In genomic region chr14:105182296-105183020, GRCh38 we compare ENCODE assay signal across 15 cellular contexts. TPM values are rescaled to one million over a fixed set of nuclear protein-coding genes. Genes with fewer than 3 reads are reported as not detected.
A peak's percentile ranks its signal among the peaks of the same experiment; 100 is the strongest.
DNase-seq lines count a peak whose midpoint lies in the region; ATAC-seq and TF ChIP-seq lines count a peak whose summit lies in the region.
"Had no signal": no experiment of that assay in that cellular context is flagged by ENCODE, and none has a peak within 500 bp of the region (broad histone marks: within the 10 kb centered on the region; RNA-seq: fewer than 3 reads in every experiment).

No MANE protein-coding gene starts in this region.

- H3K27me3 Mint-ChIP-seq in MCF 10A (ENCODE audit: insufficient read depth, unreplicated experiment) (peaks cover 22% of the 10 kb centered on the region), activated B cell treated with CpG ODN at 0.5 μM for 24 hours (peaks cover 5% of the 10 kb centered on the region), immature natural killer cell (ENCODE audit: low read depth in 3 of 3) (peaks cover 2 to 3% (median 2%) of the 10 kb centered on the region in 3 donors)
- H3K27me3 Mint-ChIP-seq in stimulated activated naive CD8-positive, alpha-beta T cell treated with anti-CD3 and anti-CD28 coated beads, Interleukin-15, amount 100 ng/mL, for 72 hours = peaks cover 33% of the 10 kb centered on the region

- TF ChIP-seq CTCF in MCF 10A (IDR thresholded peaks at IDR 0.05; ENCODE audit: unreplicated experiment) (no peak), mammary epithelial cell (conservative IDR thresholded peaks at IDR 0.05 in 1 of 2, IDR thresholded peaks at IDR 0.05 in 1 of 2; ENCODE audit: extremely low read depth in 1 of 2, insufficient read depth in 1 of 2, low read depth in 1 of 2, low read length in 2 of 2) (no peak), activated B cell treated with CpG ODN at 0.5 μM for 24 hours (IDR thresholded peaks at IDR 0.05) (no peak), testis (IDR thresholded peaks at IDR 0.05) (no peak)

- H4K20me1 ChIP-seq in mammary epithelial cell (ENCODE audit: insufficient read depth, low read length) = no peaks in the 10 kb centered on the region

- DNase-seq in MCF 10A (ENCODE audit: unreplicated experiment) (no peak), mammary epithelial cell (no peak), activated B cell treated with CpG ODN at 0.5 μM for 24 hours (no peak), immature natural killer cell (no peak), KBM-7 (no peak), testis (no peak)
- no peak for DNase-seq in stimulated activated naive CD8-positive, alpha-beta T cell treated with anti-CD3 and anti-CD28 coated beads, Interleukin-15, amount 100 ng/mL, for 72 hours
- DNase-seq: DND-41; NCI-H1417 treated with DMSO at 0.1 percent for 48 hours; NCI-H446; stimulated activated CD4-positive, alpha-beta T cell treated with anti-CD3 and anti-CD28 coated beads, Interleukin-1b, Interleukin-23, amount 100 ng/mL, for 48 hours; uterus had no signal

- H3K4me3 ChIP-seq in mammary epithelial cell (replicated peaks in 1 of 3; ENCODE audit: insufficient read depth in 1 of 3, low read depth in 2 of 3, low read length in 3 of 3) (no peak overlapping the region), testis (no peak overlapping the region)
- H3K4me3 ChIP-seq: uterus had no signal

- H3K27ac Mint-ChIP-seq in MCF 10A (ENCODE audit: low read depth, unreplicated experiment) (no peak overlapping the region), activated B cell treated with CpG ODN at 0.5 μM for 24 hours (no peak overlapping the region), immature natural killer cell (peak overlapping the region in 2 of 6 donors; percentile 20 to 59)
- no peak overlapping the region for H3K27ac Mint-ChIP-seq in stimulated activated naive CD8-positive, alpha-beta T cell treated with anti-CD3 and anti-CD28 coated beads, Interleukin-15, amount 100 ng/mL, for 72 hours

- H2AFZ ChIP-seq in mammary epithelial cell (ENCODE audit: low read depth, low read length) = no peak overlapping the region

- peaks cover 3% of the 10 kb centered on the region for H3K4me1 ChIP-seq in mammary epithelial cell (ENCODE audit: insufficient read depth, low read length)
- H3K4me1 ChIP-seq in testis = peaks cover 5% of the 10 kb centered on the region
- H3K4me1 ChIP-seq: ascending aorta had no signal

- H3K27ac ChIP-seq in mammary epithelial cell (ENCODE audit: insufficient read depth, low read depth, low read length) (no peak overlapping the region), testis (no peak overlapping the region)
- H3K27ac ChIP-seq: ascending aorta had no signal

- in situ Hi-C loops in mammary epithelial cell (cut with MboI; ENCODE audit: low sequenced_read_pairs in 2 of 2) = no loop called here
- in situ Hi-C loops in KBM-7 (cut with MboI; ENCODE audit: low pct_unique_long_range_greater_than_20kb, low sequenced_read_pairs) = no loop called here

- H3K36me3 Mint-ChIP-seq in MCF 10A (ENCODE audit: insufficient read depth, unreplicated experiment) (no peaks in the 10 kb centered on the region), activated B cell treated with CpG ODN at 0.5 μM for 24 hours (ENCODE audit: low read depth) (no peaks in the 10 kb centered on the region), immature natural killer cell (no peaks in the 10 kb centered on the region)

- ATAC-seq in activated B cell treated with CpG ODN at 0.5 μM for 24 hours (ENCODE audit: low read depth) (no peak), GM21717 (IDR thresholded peaks at IDR 0.05; ENCODE audit: unreplicated experiment) (no peak)
- ATAC-seq in stimulated activated naive CD8-positive, alpha-beta T cell treated with anti-CD3 and anti-CD28 coated beads, Interleukin-15, amount 100 ng/mL, for 72 hours = no peak
- ATAC-seq: K562 had no signal

- H3K4me1 Mint-ChIP-seq in MCF 10A (ENCODE audit: insufficient read depth, unreplicated experiment) (no peaks in the 10 kb centered on the region), activated B cell treated with CpG ODN at 0.5 μM for 24 hours (peaks cover 9% of the 10 kb centered on the region), immature natural killer cell (peaks cover 8 to 16% of the 10 kb centered on the region in 2 donors)
- H3K4me1 Mint-ChIP-seq in stimulated activated naive CD8-positive, alpha-beta T cell treated with anti-CD3 and anti-CD28 coated beads, Interleukin-15, amount 100 ng/mL, for 72 hours = peaks cover 30% of the 10 kb centered on the region

- POLR2A ChIA-PET in MCF 10A (lab: Yijun Ruan, JAX) = interaction anchor here (0.6 to 2.1 kb wide), 2 partner anchors 14 to 291 kb away, joined by 3 to 13 read pairs; partner anchors contain the start of gene JAG2
- POLR2A ChIA-PET in activated B cell treated with CpG ODN at 0.5 μM for 24 hours (lab: Charles Lee) = interaction anchor here (1.7 kb wide), 1 partner anchor 132 kb away, joined by 4 read pairs; the partner anchor contains the start of gene PACS2

- H3K4me2 ChIP-seq in mammary epithelial cell (ENCODE audit: insufficient read depth, low read depth, low read length) = no peak overlapping the region

- WGBS in mammary epithelial cell (ENCODE audit: low coverage, missing lambda C conversion rate) = 87% methylated on average over 14 of the region's 25 CpGs
- 88% methylated on average over 23 of the region's 25 CpGs; no CpG with 5 or more reads in 1 of the 2 donors for WGBS in testis, 2 donors

- H3K9ac ChIP-seq in mammary epithelial cell (ENCODE audit: insufficient read depth, low read length) = no peak overlapping the region

- H3K27me3 ChIP-seq in mammary epithelial cell (ENCODE audit: insufficient read depth, low read length) (no peaks in the 10 kb centered on the region), testis (no peaks in the 10 kb centered on the region)
- H3K27me3 ChIP-seq: ascending aorta, uterus had no signal

- CTCF ChIA-PET in MCF 10A (lab: Yijun Ruan, JAX) (interaction anchor here (0.7 to 1.7 kb wide), 3 partner anchors 13 to 195 kb away, joined by 3 to 6 read pairs (median 4); no protein-coding TSS in a partner anchor), mammary epithelial cell (lab: Charles Lee; ENCODE audit: low non-redundant PET) (no interaction called here), activated B cell treated with CpG ODN at 0.5 μM for 24 hours (lab: Charles Lee) (no interaction called here)

- no peaks in the 10 kb centered on the region for H3K36me3 ChIP-seq in mammary epithelial cell (ENCODE audit: insufficient read depth, low read length)
- no peaks in the 10 kb centered on the region for H3K36me3 ChIP-seq in testis (ENCODE audit: low read depth, missing control alignments)
- H3K36me3 ChIP-seq: ascending aorta, uterus had no signal

- dilution Hi-C loops in mammary epithelial cell (cut with HindIII; ENCODE audit: low sequenced_read_pairs) = loop anchor here (25.0 kb wide), 1 partner anchor 105 kb away; no protein-coding TSS in a partner anchor

- H3K9me3 Mint-ChIP-seq in MCF 10A (ENCODE audit: unreplicated experiment) (no peaks in the 10 kb centered on the region), activated B cell treated with CpG ODN at 0.5 μM for 24 hours (no peaks in the 10 kb centered on the region), immature natural killer cell (no peaks in the 10 kb centered on the region)
- H3K9me3 Mint-ChIP-seq in stimulated activated naive CD8-positive, alpha-beta T cell treated with anti-CD3 and anti-CD28 coated beads, Interleukin-15, amount 100 ng/mL, for 72 hours = no peaks in the 10 kb centered on the region

- intact Hi-C loops in MCF 10A (cut with micrococcal nuclease) = loop anchor here (5.0 kb wide), 1 partner anchor 90 kb away; no protein-coding TSS in a partner anchor
- intact Hi-C loops in mammary epithelial cell (cut with micrococcal nuclease) = loop anchor here (5.0 kb wide), 1 partner anchor 90 kb away; no protein-coding TSS in a partner anchor
- intact Hi-C loops in activated B cell treated with CpG ODN at 0.5 μM for 24 hours (cut with micrococcal nuclease) = loop anchor here (5.0 kb wide), 2 partner anchors 90 to 120 kb away; partner anchors contain the start of gene BRF1
- intact Hi-C loops in testis (cut with DNase I; ENCODE audit: low total_unique reads) = no loop called here

- BruUV-seq in MCF 10A (replicated peaks; lab: Mats Ljungman, UMichigan) = no TSS peak
- BruUV-seq in mammary epithelial cell (replicated peaks; lab: Mats Ljungman, UMichigan) = no TSS peak

- H3K79me2 ChIP-seq in mammary epithelial cell (ENCODE audit: insufficient read depth, low read length) = no peaks in the 10 kb centered on the region

- no peak for TF ChIP-seq POLR2A in testis (IDR thresholded peaks at IDR 0.05)

- H3K9me3 ChIP-seq in mammary epithelial cell (replicated peaks; ENCODE audit: insufficient read depth, low read length) (no peaks in the 10 kb centered on the region), testis (no peaks in the 10 kb centered on the region)
- H3K9me3 ChIP-seq: ascending aorta, uterus had no signal

- H3K4me3 Mint-ChIP-seq in MCF 10A (ENCODE audit: unreplicated experiment) (peak overlapping the region; percentile 36), activated B cell treated with CpG ODN at 0.5 μM for 24 hours (peak overlapping the region; percentile 42), immature natural killer cell (peak overlapping the region; percentile 68 to 79 (median 72))
- H3K4me3 Mint-ChIP-seq in stimulated activated naive CD8-positive, alpha-beta T cell treated with anti-CD3 and anti-CD28 coated beads, Interleukin-15, amount 100 ng/mL, for 72 hours = peak overlapping the region; percentile 18 to 58

RNA-seq across cellular contexts. Expression of gene NUDT14, which starts 1.3 kb away (rescaled TPM):
- 26.1 and 27.4 TPM in 2 replicates for total RNA-seq in MCF 10A (2022)
- 10 to 100 TPM; 32.0 to 41.9 TPM for total RNA-seq in mammary epithelial cell
- polyA plus RNA-seq in mammary epithelial cell = 19.8 TPM
- polyA minus RNA-seq in mammary epithelial cell = 23.2 TPM
- 15.1 and 15.2 TPM in 2 replicates for total RNA-seq in activated B cell treated with CpG ODN at 0.5 μM for 24 hours
- polyA plus RNA-seq in immature natural killer cell = 10 to 100 TPM; 21.9 to 29.7 (median 27.3) TPM
- 10 to 100 TPM; 22.0 to 40.0 TPM for total RNA-seq in testis
- polyA plus RNA-seq in testis (ENCODE audit: insufficient read depth, low read depth, low replicate concordance) = 28.1 TPM

RNA-seq across cellular contexts. Expression of gene JAG2, which starts 13.9 kb away (rescaled TPM):
- total RNA-seq in MCF 10A (2022) (33.5 and 33.7 TPM in 2 replicates), mammary epithelial cell (100 to 1,000 TPM in 1 of 2 donors, 10 to 100 TPM in 1; 75.2 to 124 TPM), activated B cell treated with CpG ODN at 0.5 μM for 24 hours (0.07 and 0.44 TPM in 2 replicates), testis (10 to 100 TPM; 20.4 to 21.3 TPM)
- polyA plus RNA-seq in mammary epithelial cell (42.6 TPM), immature natural killer cell (under 1 TPM in 2 of 3 donors, not detected in 1; 0.17 to 0.39 TPM), testis (ENCODE audit: insufficient read depth, low read depth, low replicate concordance) (12.9 TPM)
- 67.1 TPM for polyA minus RNA-seq in mammary epithelial cell

Comparison
In these comparisons a context has a peak if more than half of its experiments do, and no peak if none do; other contexts are left out.
1. RNA of gene JAG2, which starts 13.9 kb away (total RNA-seq): 75.2 to 124 TPM in mammary epithelial cell, 33.5 to 33.7 TPM in MCF 10A and 20.4 to 21.3 TPM in testis; 0.07 to 0.44 TPM in activated B cell treated with CpG ODN at 0.5 μM for 24 hours; every median in the first group is over 10 times any median in the second.
2. Peak in every context shown above with its lines, with median percentiles within 50 percentile points of each other: H3K4me3 Mint-ChIP-seq.